ENCODE assay signal across 13 cellular contexts in the genomic region with DNA sequence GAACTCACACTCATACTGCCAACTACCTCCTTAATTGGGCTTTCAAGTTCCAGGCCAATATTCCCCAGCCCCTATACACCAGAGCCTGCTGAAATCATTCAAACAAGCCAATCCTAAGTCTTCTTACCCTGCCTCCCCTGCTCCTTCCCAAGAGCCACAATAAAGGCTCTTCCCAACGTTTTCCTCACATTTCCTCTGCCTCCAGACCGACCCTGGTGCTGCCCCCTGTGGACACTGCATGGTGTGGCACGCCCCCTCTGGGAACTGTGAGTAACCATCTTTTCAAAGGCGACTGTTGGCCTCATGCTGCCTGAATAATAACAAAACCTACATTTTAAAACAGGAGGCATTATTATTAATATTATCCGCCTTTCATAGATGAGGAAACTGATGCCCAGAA.
DNase-seq lines count a peak whose midpoint lies in the region; ATAC-seq and TF ChIP-seq lines count a peak whose summit lies in the region.
"Had no signal": no experiment of that assay in that cellular context is flagged by ENCODE, and none has a peak within 500 bp of the region (broad histone marks: within the 10 kb centered on the region; RNA-seq: fewer than 3 reads in every experiment).

No MANE protein-coding gene starts in this region.

- ATAC-seq in GM21447 (IDR thresholded peaks at IDR 0.05; ENCODE audit: unreplicated experiment) (no peak), GM18873 (IDR thresholded peaks at IDR 0.05; ENCODE audit: low FRiP score, unreplicated experiment) (no peak)
- ATAC-seq: right cardiac atrium had no signal

- DNase-seq in ACHN (peak; percentile 59), SK-MEL-5 (ENCODE audit: low read depth, low spot score) (peak; percentile 47), islet precursor cell (peak; percentile 82), cortex of kidney (lab: John Stamatoyannopoulos, UW) (no peak), T-helper 9 cell (no peak)
- DNase-seq: activated T-cell treated with anti-CD3 and anti-CD28 coated beads, Interleukin-2, amount 50 U/mL, for 1 hour; DMS153; Kasumi-1; right cardiac atrium; stimulated activated CD8-positive, alpha-beta memory T cell treated with anti-CD3 and anti-CD28 coated beads, Interleukin-4, amount 100 ng/mL, for 48 hours had no signal

- in situ Hi-C loops in ACHN (cut with HindIII; ENCODE audit: low pct_ligation_motif_present, low pct_unique_long_range_greater_than_20kb, low sequenced_read_pairs) (no loop called here), SK-MEL-5 (cut with HindIII; ENCODE audit: low pct_unique_long_range_greater_than_20kb, low sequenced_read_pairs) (no loop called here)

- peak; percentile 27; the same call in 1 of the 2 replicates for TF ChIP-seq CTCF in GM12874 (IDR thresholded peaks at IDR 0.05; ENCODE audit: insufficient read depth, low read depth, low read length)

Comparison
In these comparisons a context has a peak if more than half of its experiments do, and no peak if none do; other contexts are left out.
1. DNase-seq: peak in ACHN (single experiment), SK-MEL-5 (single experiment) and islet precursor cell (single experiment); none in cortex of kidney (single experiment) and T-helper 9 cell (single experiment).